ENCODE assay signal across 10 cellular contexts in genomic region chr12:42327227-42327590, GRCh38. TPM values are rescaled to one million over a fixed set of nuclear protein-coding genes. Genes with fewer than 3 reads are reported as not detected.
A peak's percentile ranks its signal among the peaks of the same experiment; 100 is the strongest.
DNase-seq lines count a peak whose midpoint lies in the region; ATAC-seq and TF ChIP-seq lines count a peak whose summit lies in the region.
"Had no signal": no experiment of that assay in that cellular context is flagged by ENCODE, and none has a peak within 500 bp of the region (broad histone marks: within the 10 kb centered on the region; RNA-seq: fewer than 3 reads in every experiment).

No MANE protein-coding gene starts in this region.

- H3K4me3 ChIP-seq in HL-60 (replicated peaks; ENCODE audit: insufficient read depth, low read length) (peak overlapping the region; percentile 86), breast epithelium (peak overlapping the region; percentile 62 to 77 (median 75)), mucosa of stomach (ENCODE audit: low read length) (peak overlapping the region; percentile 53)

- ATAC-seq in HG02759 (IDR thresholded peaks at IDR 0.05; ENCODE audit: unreplicated experiment): no peak

- peak overlapping the region; percentile 86; the same call in 1 of the 2 replicates for H3K27ac ChIP-seq in 22Rv1
- H3K27ac ChIP-seq in HL-60 (replicated peaks): peak overlapping the region; percentile 82
- peak overlapping the region in 1 of 2 donors; percentile 92 for H3K27ac ChIP-seq in breast epithelium

- peak overlapping the region; percentile 83 for H3K9ac ChIP-seq in mucosa of stomach (ENCODE audit: low read length)

- no peak for TF ChIP-seq POLR2A in breast epithelium (IDR thresholded peaks at IDR 0.05)

- TF ChIP-seq CTCF in 22Rv1 (IDR thresholded peaks at IDR 0.05) (no peak), HL-60 (IDR thresholded peaks at IDR 0.05; ENCODE audit: insufficient read depth, low read length) (no peak), breast epithelium (IDR thresholded peaks at IDR 0.05) (no peak)

- H3K36me3 ChIP-seq in breast epithelium (peaks cover under 1% of the 10 kb centered on the region), mucosa of stomach (ENCODE audit: control insufficient read depth, insufficient read depth, low read length) (no peaks in the 10 kb centered on the region)

- H3K9me3 ChIP-seq in breast epithelium: no peaks in the 10 kb centered on the region
- H3K9me3 ChIP-seq in mucosa of stomach (ENCODE audit: control insufficient read depth, low read length): no peaks in the 10 kb centered on the region

- H3K27me3 ChIP-seq in HL-60 (ENCODE audit: insufficient read depth, poor library complexity, severe bottlenecking) (no peaks in the 10 kb centered on the region), breast epithelium (no peaks in the 10 kb centered on the region), mucosa of stomach (ENCODE audit: control insufficient read depth, insufficient read depth, low read length) (no peaks in the 10 kb centered on the region)

- DNase-seq in HL-60 (ENCODE audit: low read depth in 1 of 2, low spot score in 1 of 2): no peak
- no peak for DNase-seq in breast epithelium (ENCODE audit: low spot score in 2 of 2)
- no peak for DNase-seq in EL
- DNase-seq in NCI-H226: no peak
- no peak for DNase-seq in Ammon's horn (ENCODE audit: low spot score)
- DNase-seq: activated CD4-positive, alpha-beta T cell treated with anti-CD3 and anti-CD28 coated beads, Interleukin-2, amount 50 U/mL, for 4 hours; GDM1 had no signal

- intact Hi-C loops in breast epithelium (cut with DNase I; ENCODE audit: low total_unique reads): no loop called here

- H3K4me1 ChIP-seq in breast epithelium (peaks cover 0 to 8% of the 10 kb centered on the region in 2 donors), mucosa of stomach (ENCODE audit: control insufficient read depth, insufficient read depth, low read length) (peaks cover 33% of the 10 kb centered on the region)

RNA-seq across cellular contexts. Expression of gene PPHLN1, which starts 1.2 kb away (rescaled TPM):
- total RNA-seq in breast epithelium: 10 to 100 TPM; 52.0 to 90.6 (median 62.3) TPM

RNA-seq across cellular contexts. Expression of gene ZCRB1, which starts 1.3 kb away (rescaled TPM):
- 10 to 100 TPM; 28.0 to 34.9 (median 31.8) TPM for total RNA-seq in breast epithelium
